Comparison of ENCODE assay signal across 27 cellular contexts in genomic region chr13:101521371-101521770, GRCh38.
DNase-seq lines count a peak whose midpoint lies in the region; ATAC-seq lines count a peak whose summit lies in the region.
"Had no signal": no experiment of that assay in that cellular context is flagged by ENCODE, and none has a peak within 500 bp of the region (broad histone marks: within the 10 kb centered on the region; RNA-seq: fewer than 3 reads in every experiment).

No MANE protein-coding gene starts in this region.

- no peak overlapping the region for H3K23ac ChIP-seq in mesenchymal stem cell (ENCODE audit: low read length in 2 of 2)

- CTCF ChIA-PET in CD8-positive, alpha-beta memory T cell (lab: Charles Lee) = interaction anchor here (1.7 kb wide), 1 partner anchor 235 kb away, joined by 6 read pairs; no protein-coding TSS in a partner anchor

- no peak overlapping the region for H2BK120ac ChIP-seq in mesenchymal stem cell (ENCODE audit: low read depth, low read length)

- no peaks in the 10 kb centered on the region for H3K9me3 Mint-ChIP-seq in CD8-positive, alpha-beta memory T cell
- H3K9me3 Mint-ChIP-seq: activated B cell treated with CpG ODN at 0.5 μM for 24 hours; activated naive CD8-positive, alpha-beta T cell treated with anti-CD3 and anti-CD28 coated beads, Interleukin-2, amount 50 U/mL, for 24 hours; GM23338; nephron progenitor cell; stimulated activated naive B cell treated with anti-CD40 and anti-IgM and Interleukin-4, amounts not matched to agents 10 μg/mL and 1 μg/mL and 100 μg/mL, for 72 hours had no signal

- H3K9ac ChIP-seq in BLaER1 treated with 17β-estradiol and CSF1 and Interleukin-3, amounts not matched to agents 10 nM and 100 nM = peak overlapping the region in 7 of 11 experiments; percentile 24 to 62 (median 42); a peak in 8 of 22 replicates
- no peak overlapping the region for H3K9ac ChIP-seq in mesenchymal stem cell (ENCODE audit: low read length)
- H3K9ac ChIP-seq: parathyroid adenoma had no signal

- POLR2A ChIA-PET in CD8-positive, alpha-beta memory T cell (lab: Charles Lee) = no interaction called here

- no peaks in the 10 kb centered on the region for H3K36me3 ChIP-seq in BLaER1 treated with 17β-estradiol and CSF1 and Interleukin-3, amounts not matched to agents 10 nM and 100 nM
- H3K36me3 ChIP-seq in CD8-positive, alpha-beta memory T cell (ENCODE audit: insufficient read depth, low read length) = no peaks in the 10 kb centered on the region
- H3K36me3 ChIP-seq in mesenchymal stem cell (ENCODE audit: control insufficient read depth in 1 of 2, insufficient read depth in 2 of 2, low read depth in 1 of 2, low read length in 2 of 2) = no peaks in the 10 kb centered on the region
- H3K36me3 ChIP-seq: lower lobe of right lung, right atrium auricular region, upper lobe of left lung had no signal

- H2BK12ac ChIP-seq in mesenchymal stem cell (ENCODE audit: low read length in 2 of 2) = peak overlapping the region; percentile 4 to 49

- peak overlapping the region; percentile 46 for H4K8ac ChIP-seq in mesenchymal stem cell (ENCODE audit: low read length)

- H3K18ac ChIP-seq in mesenchymal stem cell (ENCODE audit: low read depth in 1 of 2, low read length in 2 of 2) = peak overlapping the region; percentile 31 to 53

- WGBS in mesenchymal stem cell = 81% methylated on average over 6 of the region's 6 CpGs

- H4K20me1 ChIP-seq in BLaER1 treated with 17β-estradiol and CSF1 and Interleukin-3, amounts not matched to agents 10 nM and 100 nM = no peaks in the 10 kb centered on the region

- H3K27me3 ChIP-seq in BLaER1 treated with 17β-estradiol and CSF1 and Interleukin-3, amounts not matched to agents 10 nM and 100 nM = no peaks in the 10 kb centered on the region
- H3K27me3 ChIP-seq in CD8-positive, alpha-beta memory T cell (ENCODE audit: insufficient read depth, low read length, poor library complexity, severe bottlenecking) = no peaks in the 10 kb centered on the region
- no peaks in the 10 kb centered on the region for H3K27me3 ChIP-seq in mesenchymal stem cell (ENCODE audit: control insufficient read depth in 1 of 2, insufficient read depth in 1 of 2, low read length in 2 of 2)
- H3K27me3 ChIP-seq: body of pancreas, right atrium auricular region, upper lobe of left lung had no signal

- no peak for DNase-seq in CD8-positive, alpha-beta memory T cell
- DNase-seq in T-helper 17 cell = no peak
- no peak for DNase-seq in mesenchymal stem cell
- no peak for DNase-seq in iPS-NIHi11 (ENCODE audit: low spot score)
- DNase-seq in DMS79 (lab: John Stamatoyannopoulos, UW) = no peak
- DNase-seq in DMS79 treated with DMSO at 0.1 percent for 48 hours (lab: John Stamatoyannopoulos, UW) = no peak
- DNase-seq: activated B cell treated with CpG ODN at 0.5 μM for 24 hours; activated CD4-positive, alpha-beta T cell treated with anti-CD3 and anti-CD28 coated beads, Interleukin-2, amount 50 U/mL, for 4 hours; activated effector memory CD4-positive, alpha-beta T cell treated with Interleukin-2 at 50 U/mL for 16 hours; activated naive CD8-positive, alpha-beta T cell treated with anti-CD3 and anti-CD28 coated beads, Interleukin-2, amount 50 U/mL, for 24 hours; body of pancreas; lower lobe of right lung; NCI-H1694; NCI-H446 treated with DMSO at 0.1 percent for 48 hours; NCI-H82; nephron progenitor cell; stimulated activated CD4-positive, alpha-beta T cell treated with anti-CD3 and anti-CD28 coated beads, Interleukin-4, amount 100 ng/mL, for 4 hours; stimulated activated naive B cell treated with anti-CD40 and anti-IgM and Interleukin-4, amounts not matched to agents 10 μg/mL and 1 μg/mL and 100 μg/mL, for 72 hours; T-helper 9 cell; upper lobe of left lung had no signal

- H3K36me3 Mint-ChIP-seq in CD8-positive, alpha-beta memory T cell = peaks cover 0 to 2% (median 0%) of the 10 kb centered on the region in 3 donors
- no peaks in the 10 kb centered on the region for H3K36me3 Mint-ChIP-seq in T-helper 17 cell (ENCODE audit: low read depth)
- H3K36me3 Mint-ChIP-seq: stimulated activated naive B cell treated with anti-CD40 and anti-IgM and Interleukin-4, amounts not matched to agents 10 μg/mL and 1 μg/mL and 100 μg/mL, for 72 hours had no signal

- H3K4me3 ChIP-seq in BLaER1 treated with 17β-estradiol and CSF1 and Interleukin-3, amounts not matched to agents 10 nM and 100 nM = peak overlapping the region in 1 of 10 experiments; percentile 39; a peak in 2 of 20 replicates
- H3K4me3 ChIP-seq in CD8-positive, alpha-beta memory T cell (ENCODE audit: low read length) = no peak overlapping the region
- H3K4me3 ChIP-seq in mesenchymal stem cell (ENCODE audit: insufficient read depth in 1 of 2, low read depth in 1 of 2, low read length in 2 of 2) = no peak overlapping the region
- H3K4me3 ChIP-seq: body of pancreas, GM23338, lower lobe of right lung, mucosa of descending colon, right atrium auricular region, SK-N-MC, upper lobe of left lung had no signal

- peaks cover 10 to 42% (median 32%) of the 10 kb centered on the region in 10 experiments; a peak in 19 of 20 replicates for H3K4me1 ChIP-seq in BLaER1 treated with 17β-estradiol and CSF1 and Interleukin-3, amounts not matched to agents 10 nM and 100 nM
- peaks cover 16% of the 10 kb centered on the region for H3K4me1 ChIP-seq in CD8-positive, alpha-beta memory T cell (ENCODE audit: insufficient read depth, low read length)
- peaks cover 2% of the 10 kb centered on the region for H3K4me1 ChIP-seq in mesenchymal stem cell (ENCODE audit: control insufficient read depth, insufficient read depth, low read depth, low read length)
- H3K4me1 ChIP-seq: lower lobe of right lung, parathyroid adenoma, right atrium auricular region, upper lobe of left lung had no signal

- peak overlapping the region in 5 of 7 donors; percentile 35 to 75 (median 53) for H3K4me3 Mint-ChIP-seq in CD8-positive, alpha-beta memory T cell
- no peak overlapping the region for H3K4me3 Mint-ChIP-seq in T-helper 17 cell
- H3K4me3 Mint-ChIP-seq: activated B cell treated with CpG ODN at 0.5 μM for 24 hours; activated naive CD8-positive, alpha-beta T cell treated with anti-CD3 and anti-CD28 coated beads, Interleukin-2, amount 50 U/mL, for 24 hours; GM23338; nephron progenitor cell; stimulated activated naive B cell treated with anti-CD40 and anti-IgM and Interleukin-4, amounts not matched to agents 10 μg/mL and 1 μg/mL and 100 μg/mL, for 72 hours had no signal

- H2AFZ ChIP-seq in mesenchymal stem cell (ENCODE audit: low read depth, low read length) = no peak overlapping the region
- H2AFZ ChIP-seq: parathyroid adenoma had no signal

- no peak for ATAC-seq in T-helper 17 cell
- ATAC-seq: body of pancreas, GM23338 had no signal

- H3K27ac ChIP-seq in BLaER1 treated with 17β-estradiol and CSF1 and Interleukin-3, amounts not matched to agents 10 nM and 100 nM = peak overlapping the region; percentile 24 to 81 (median 68); a peak in 20 of 22 replicates
- H3K27ac ChIP-seq in CD8-positive, alpha-beta memory T cell (ENCODE audit: low read depth, low read length) = no peak overlapping the region
- H3K27ac ChIP-seq in mesenchymal stem cell (ENCODE audit: low read length, poor library complexity, severe bottlenecking) = no peak overlapping the region
- H3K27ac ChIP-seq: body of pancreas, epithelial cell of prostate, lower lobe of right lung, parathyroid adenoma, right atrium auricular region, SK-N-MC, upper lobe of left lung had no signal

- peaks cover 25 to 35% (median 35%) of the 10 kb centered on the region in 3 donors for H3K4me1 Mint-ChIP-seq in CD8-positive, alpha-beta memory T cell
- peaks cover 19% of the 10 kb centered on the region for H3K4me1 Mint-ChIP-seq in T-helper 17 cell
- H3K4me1 Mint-ChIP-seq: activated B cell treated with CpG ODN at 0.5 μM for 24 hours; stimulated activated naive B cell treated with anti-CD40 and anti-IgM and Interleukin-4, amounts not matched to agents 10 μg/mL and 1 μg/mL and 100 μg/mL, for 72 hours had no signal

- no peak overlapping the region for H3K14ac ChIP-seq in mesenchymal stem cell (ENCODE audit: low read length in 2 of 2)

- H2AK5ac ChIP-seq in mesenchymal stem cell (ENCODE audit: low read length, severe bottlenecking) = no peak overlapping the region

- 0 out of 22 replicates have a peak, but pooled peaks cover 0 to 7% (median 0%) of the 10 kb centered on the region in 11 experiments for H3K9me3 ChIP-seq in BLaER1 treated with 17β-estradiol and CSF1 and Interleukin-3, amounts not matched to agents 10 nM and 100 nM (replicated peaks in 1 of 11)
- no peaks in the 10 kb centered on the region for H3K9me3 ChIP-seq in CD8-positive, alpha-beta memory T cell (ENCODE audit: low read length)
- H3K9me3 ChIP-seq in T-helper 17 cell (ENCODE audit: control insufficient read depth, low read length, poor library complexity, severe bottlenecking) = no peaks in the 10 kb centered on the region
- H3K9me3 ChIP-seq in mesenchymal stem cell (ENCODE audit: control insufficient read depth, low read length) = no peaks in the 10 kb centered on the region
- H3K9me3 ChIP-seq: body of pancreas, lower lobe of right lung, mucosa of descending colon, right atrium auricular region, upper lobe of left lung had no signal

- no peak overlapping the region for H2BK15ac ChIP-seq in mesenchymal stem cell (ENCODE audit: low read depth, poor library complexity, severe bottlenecking)

- H3K4ac ChIP-seq in mesenchymal stem cell (ENCODE audit: low read depth in 1 of 2, low read length in 2 of 2) = no peak overlapping the region

- H3K4me2 ChIP-seq in BLaER1 treated with 17β-estradiol and CSF1 and Interleukin-3, amounts not matched to agents 10 nM and 100 nM = peak overlapping the region; percentile 26 to 82 (median 67); a peak in 19 of 22 replicates
- no peak overlapping the region for H3K4me2 ChIP-seq in mesenchymal stem cell (ENCODE audit: low read length, poor library complexity, severe bottlenecking)
- H3K4me2 ChIP-seq: GM23338 had no signal

- no peaks in the 10 kb centered on the region for H3K79me1 ChIP-seq in mesenchymal stem cell (replicated peaks; ENCODE audit: low read length, poor library complexity, severe bottlenecking)

- peak overlapping the region in 6 of 8 donors; percentile 30 to 91 (median 81) for H3K27ac Mint-ChIP-seq in CD8-positive, alpha-beta memory T cell
- H3K27ac Mint-ChIP-seq in T-helper 17 cell = peak overlapping the region; percentile 72
- H3K27ac Mint-ChIP-seq: activated B cell treated with CpG ODN at 0.5 μM for 24 hours; activated naive CD8-positive, alpha-beta T cell treated with anti-CD3 and anti-CD28 coated beads, Interleukin-2, amount 50 U/mL, for 24 hours; nephron progenitor cell; stimulated activated naive B cell treated with anti-CD40 and anti-IgM and Interleukin-4, amounts not matched to agents 10 μg/mL and 1 μg/mL and 100 μg/mL, for 72 hours had no signal

- no peak overlapping the region for H2BK5ac ChIP-seq in mesenchymal stem cell (ENCODE audit: low read depth, low read length, poor library complexity, severe bottlenecking)

- peak overlapping the region; percentile 90 for H4K91ac ChIP-seq in mesenchymal stem cell (ENCODE audit: low read length)

- H3K27me3 Mint-ChIP-seq in CD8-positive, alpha-beta memory T cell = no peaks in the 10 kb centered on the region
- no peaks in the 10 kb centered on the region for H3K27me3 Mint-ChIP-seq in T-helper 17 cell
- H3K27me3 Mint-ChIP-seq: activated B cell treated with CpG ODN at 0.5 μM for 24 hours; stimulated activated naive B cell treated with anti-CD40 and anti-IgM and Interleukin-4, amounts not matched to agents 10 μg/mL and 1 μg/mL and 100 μg/mL, for 72 hours had no signal

Comparison
In these comparisons a context has a peak if more than half of its experiments do, and no peak if none do; other contexts are left out.
1. H3K27ac ChIP-seq: peak in BLaER1 treated with 17β-estradiol and CSF1 and Interleukin-3, amounts not matched to agents 10 nM and 100 nM (11 of 11); none in CD8-positive, alpha-beta memory T cell (single experiment) and mesenchymal stem cell (single experiment).